8 cellular contexts compared by ENCODE assay signal in genomic region chr10:69337312-69338132, GRCh38. TPM values are rescaled to one million over a fixed set of nuclear protein-coding genes. Genes with fewer than 3 reads are reported as not detected.
DNase-seq lines count a peak whose midpoint lies in the region; ATAC-seq and TF ChIP-seq lines count a peak whose summit lies in the region.

No MANE protein-coding gene starts in this region.

- H3K4me3 Mint-ChIP-seq in activated naive CD8-positive, alpha-beta T cell treated with anti-CD3 and anti-CD28 coated beads, Interleukin-2, amount 50 U/mL, for 24 hours, result no peak overlapping the region

- no peak for ATAC-seq in activated naive CD8-positive, alpha-beta T cell treated with anti-CD3 and anti-CD28 coated beads, Interleukin-2, amount 50 U/mL, for 24 hours
- ATAC-seq in GM21737 (IDR thresholded peaks at IDR 0.05; ENCODE audit: unreplicated experiment) (no peak), GM19328 (IDR thresholded peaks at IDR 0.05; ENCODE audit: unreplicated experiment) (no peak)

- WGBS in HUES64, result 51% methylated on average over 16 of the region's 16 CpGs

- H3K4me3 ChIP-seq in A673 (ENCODE audit: low read depth, low read length, poor library complexity, severe bottlenecking) (peak overlapping the region; percentile 5), HUES64 (ENCODE audit: low read length) (no peak overlapping the region), skeletal muscle tissue (ENCODE audit: low read length in 3 of 3) (peak overlapping the region in 1 of 3 donors; percentile 14)

- TF ChIP-seq CTCF in A673 (conservative IDR thresholded peaks at IDR 0.05; ENCODE audit: low read depth, low read length), result no peak

- DNase-seq in A673 (ENCODE audit: low spot score), result peak; percentile 94
- DNase-seq in activated naive CD8-positive, alpha-beta T cell treated with anti-CD3 and anti-CD28 coated beads, Interleukin-2, amount 50 U/mL, for 24 hours, result no peak
- DNase-seq in hepatic stellate cell (ENCODE audit: low spot score), result peak; percentile 80
- DNase-seq in NAMALWA (ENCODE audit: low spot score), result no peak

- H3K4me1 ChIP-seq in A673 (ENCODE audit: insufficient read depth, low read length, poor library complexity, severe bottlenecking) (peaks cover 46% of the 10 kb centered on the region), HUES64 (ENCODE audit: insufficient read depth, low read length) (peaks cover 49% of the 10 kb centered on the region), skeletal muscle tissue (ENCODE audit: control insufficient read depth in 3 of 3, insufficient read depth in 3 of 3, low read length in 3 of 3) (peaks cover 62 to 72% (median 67%) of the 10 kb centered on the region in 3 donors)

- H3K27ac ChIP-seq in A673 (ENCODE audit: low read depth, low read length, poor library complexity, severe bottlenecking), result peak overlapping the region; percentile 88
- peak overlapping the region; percentile 78 for H3K27ac ChIP-seq in HUES64 (ENCODE audit: low read depth, low read length)
- H3K27ac ChIP-seq in skeletal muscle tissue (ENCODE audit: low read depth, low read length), result peak overlapping the region; percentile 26

- H3K36me3 Mint-ChIP-seq in activated naive CD8-positive, alpha-beta T cell treated with anti-CD3 and anti-CD28 coated beads, Interleukin-2, amount 50 U/mL, for 24 hours (ENCODE audit: low read depth), result peaks cover 14% of the 10 kb centered on the region

- BruUV-seq in A673 (replicated peaks; lab: Mats Ljungman, UMichigan), result no TSS peak

- CTCF ChIA-PET in A673 (lab: Charles Lee), result no interaction called here

- H3K36me3 ChIP-seq in A673 (ENCODE audit: insufficient read depth, low read length, poor library complexity, severe bottlenecking) (no peaks in the 10 kb centered on the region), HUES64 (ENCODE audit: insufficient read depth, low read length) (0 out of 2 replicates have a peak, but pooled peaks cover 2% of the 10 kb centered on the region), skeletal muscle tissue (ENCODE audit: control insufficient read depth in 3 of 3, insufficient read depth in 3 of 3, low read length in 3 of 3) (no peaks in the 10 kb centered on the region)

- H3K9ac ChIP-seq in HUES64 (ENCODE audit: low read depth, low read length), result 0 out of 2 replicates have a peak overlapping the region, but pooled peaks have one; percentile 27
- H3K9ac ChIP-seq in skeletal muscle tissue (ENCODE audit: low read depth in 1 of 3, low read length in 3 of 3), result peak overlapping the region in 2 of 3 donors; percentile 51 to 54

- intact Hi-C loops in A673 (cut with micrococcal nuclease; ENCODE audit: unreplicated experiment), result no loop called here

- H3K27me3 Mint-ChIP-seq in activated naive CD8-positive, alpha-beta T cell treated with anti-CD3 and anti-CD28 coated beads, Interleukin-2, amount 50 U/mL, for 24 hours, result no peaks in the 10 kb centered on the region

- POLR2A ChIA-PET in A673 (lab: Charles Lee; ENCODE audit: low non-redundant PET), result no interaction called here

- H3K4me1 Mint-ChIP-seq in activated naive CD8-positive, alpha-beta T cell treated with anti-CD3 and anti-CD28 coated beads, Interleukin-2, amount 50 U/mL, for 24 hours, result peaks cover 72% of the 10 kb centered on the region

- H3K27ac Mint-ChIP-seq in activated naive CD8-positive, alpha-beta T cell treated with anti-CD3 and anti-CD28 coated beads, Interleukin-2, amount 50 U/mL, for 24 hours, result peak overlapping the region; percentile 35

- no peaks in the 10 kb centered on the region for H3K27me3 ChIP-seq in A673 (replicated peaks; ENCODE audit: insufficient read depth, low read depth, low read length, poor library complexity)
- no peaks in the 10 kb centered on the region for H3K27me3 ChIP-seq in HUES64 (ENCODE audit: insufficient read depth, low read length)
- H3K27me3 ChIP-seq in skeletal muscle tissue (ENCODE audit: control insufficient read depth in 3 of 3, insufficient read depth in 3 of 3, low read length in 3 of 3), result no peaks in the 10 kb centered on the region

- no peaks in the 10 kb centered on the region for H3K9me3 Mint-ChIP-seq in activated naive CD8-positive, alpha-beta T cell treated with anti-CD3 and anti-CD28 coated beads, Interleukin-2, amount 50 U/mL, for 24 hours

- no peaks in the 10 kb centered on the region for H3K9me3 ChIP-seq in A673 (ENCODE audit: low read depth, low read length, poor library complexity, severe bottlenecking)
- H3K9me3 ChIP-seq in HUES64 (ENCODE audit: insufficient read depth, low read depth, low read length), result no peaks in the 10 kb centered on the region
- no peaks in the 10 kb centered on the region for H3K9me3 ChIP-seq in skeletal muscle tissue (ENCODE audit: control insufficient read depth in 3 of 3, low read length in 3 of 3)

RNA-seq across cellular contexts. Expression of gene HK1, which starts 59.2 kb away (rescaled TPM):
- total RNA-seq in A673 (2021) (106 and 107 TPM in 2 replicates), skeletal muscle tissue (32.4 TPM)
- 92.2 TPM for polyA plus RNA-seq in HUES64 (2013, experiment 1 of 2)
- polyA plus RNA-seq in HUES64 (2013, experiment 2 of 2), result 96.4 TPM

Comparison
In these comparisons a context has a peak if more than half of its experiments do, and no peak if none do; other contexts are left out.
1. DNase-seq: peak in A673 (single experiment) and hepatic stellate cell (single experiment); none in activated naive CD8-positive, alpha-beta T cell treated with anti-CD3 and anti-CD28 coated beads, Interleukin-2, amount 50 U/mL, for 24 hours (single experiment) and NAMALWA (single experiment).
2. H3K27ac ChIP-seq: peak in every context shown above with its lines; median percentile 88 in A673; 78 in HUES64; 26 in skeletal muscle tissue.